Comparison of ENCODE assay signal across 17 cellular contexts in the genomic region with DNA sequence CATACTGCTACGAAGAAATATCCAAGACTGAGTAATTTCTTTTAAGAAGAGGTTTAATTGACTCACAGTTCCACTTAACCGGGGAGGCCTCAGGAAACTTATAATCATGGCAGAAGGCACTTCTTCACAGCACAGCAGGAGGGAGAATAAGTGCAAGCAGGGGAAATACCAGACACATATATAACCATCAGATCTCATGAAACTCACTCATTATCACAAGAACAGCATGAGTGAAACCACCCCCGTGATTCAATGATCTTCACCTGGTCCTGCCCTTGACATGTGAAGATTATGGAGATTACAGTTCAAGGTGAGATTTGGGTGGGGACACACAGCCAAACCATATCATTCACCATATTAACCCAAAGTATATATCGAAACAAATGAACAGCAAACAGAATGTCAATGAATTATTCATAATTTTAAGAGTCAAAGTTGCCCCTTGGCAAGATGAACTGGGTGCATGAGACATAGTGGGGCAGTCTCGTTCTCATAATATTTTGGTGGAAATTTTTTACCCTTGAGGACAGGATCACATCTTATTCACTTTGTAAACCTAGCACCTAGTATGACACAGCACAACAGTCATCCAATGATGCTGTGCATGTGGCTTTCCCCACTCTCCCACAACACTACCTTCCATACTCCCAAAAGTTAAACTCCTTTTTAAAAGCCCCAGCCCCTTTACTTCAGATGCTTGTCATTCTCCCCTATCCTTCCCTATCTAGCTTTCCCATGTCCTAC.
DNase-seq lines count a peak whose midpoint lies in the region; ATAC-seq and FAIRE-seq lines count a peak whose summit lies in the region.
"Had no signal": no experiment of that assay in that cellular context is flagged by ENCODE, and none has a peak within 500 bp of the region (broad histone marks: within the 10 kb centered on the region; RNA-seq: fewer than 3 reads in every experiment).

No MANE protein-coding gene starts in this region.

- CTCF ChIA-PET in activated naive CD4-positive, alpha-beta T cell treated with anti-CD3 and anti-CD28 coated beads for 36 hours (lab: Charles Lee): interaction anchor here (0.6 kb wide), 1 partner anchor 338 kb away, joined by 3 read pairs; no protein-coding TSS in a partner anchor

- FAIRE-seq in urothelium cell line (lab: Jason Lieb, UNC): no peak
- FAIRE-seq: A204.1, D721Med, G401.6, GM12892, H54 had no signal

- peaks cover 7% of the 10 kb centered on the region for H3K4me1 Mint-ChIP-seq in activated naive CD4-positive, alpha-beta T cell treated with anti-CD3 and anti-CD28 coated beads for 36 hours (ENCODE audit: low read depth)
- no peaks in the 10 kb centered on the region for H3K4me1 Mint-ChIP-seq in stimulated activated naive CD8-positive, alpha-beta T cell treated with anti-CD3 and anti-CD28 coated beads, Interleukin-15, amount 100 ng/mL, for 72 hours
- peaks cover 10% of the 10 kb centered on the region for H3K4me1 Mint-ChIP-seq in activated T-helper 17 cell treated with anti-CD3 and anti-CD28 coated beads, Interleukin-2, amount 50 U/mL, for 72 hours
- H3K4me1 Mint-ChIP-seq: GM23338 had no signal

- no peaks in the 10 kb centered on the region for H3K27me3 Mint-ChIP-seq in activated naive CD4-positive, alpha-beta T cell treated with anti-CD3 and anti-CD28 coated beads for 36 hours (ENCODE audit: low read depth)
- H3K27me3 Mint-ChIP-seq in stimulated activated naive CD8-positive, alpha-beta T cell treated with anti-CD3 and anti-CD28 coated beads, Interleukin-15, amount 100 ng/mL, for 72 hours: no peaks in the 10 kb centered on the region
- H3K27me3 Mint-ChIP-seq in activated T-helper 17 cell treated with anti-CD3 and anti-CD28 coated beads, Interleukin-2, amount 50 U/mL, for 72 hours: no peaks in the 10 kb centered on the region
- H3K27me3 Mint-ChIP-seq: CD4-positive, alpha-beta T cell had no signal

- DNase-seq in activated naive CD4-positive, alpha-beta T cell treated with anti-CD3 and anti-CD28 coated beads for 36 hours: no peak
- DNase-seq in activated naive CD4-positive, alpha-beta T cell treated with Interleukin-2 at 50 U/mL for 16 hours: no peak
- DNase-seq in stimulated activated naive CD8-positive, alpha-beta T cell treated with anti-CD3 and anti-CD28 coated beads, Interleukin-15, Interleukin-2, amounts not matched to agents 100 U/mL and 50 U/mL, for 24 hours: no peak
- no peak for DNase-seq in stimulated activated naive CD8-positive, alpha-beta T cell treated with anti-CD3 and anti-CD28 coated beads, Interleukin-15, amount 100 ng/mL, for 72 hours
- DNase-seq in urothelium cell line (ENCODE audit: low spot score) (no peak), NCI-H2081 treated with DMSO at 0.1 percent for 48 hours (lab: John Stamatoyannopoulos, UW) (no peak)
- DNase-seq: AML-193; Caco-2; CD4-positive, alpha-beta T cell; HCEC 1CT had no signal

- intact Hi-C loops in activated naive CD4-positive, alpha-beta T cell treated with anti-CD3 and anti-CD28 coated beads for 36 hours (cut with micrococcal nuclease): no loop called here

- peaks cover 12% of the 10 kb centered on the region for H3K36me3 Mint-ChIP-seq in activated naive CD4-positive, alpha-beta T cell treated with anti-CD3 and anti-CD28 coated beads for 36 hours (ENCODE audit: low read depth)
- peaks cover 9% of the 10 kb centered on the region for H3K36me3 Mint-ChIP-seq in activated T-helper 17 cell treated with anti-CD3 and anti-CD28 coated beads, Interleukin-2, amount 50 U/mL, for 72 hours (ENCODE audit: low read depth)

- H3K9me3 Mint-ChIP-seq in activated naive CD4-positive, alpha-beta T cell treated with anti-CD3 and anti-CD28 coated beads for 36 hours: peaks cover 17% of the 10 kb centered on the region
- H3K9me3 Mint-ChIP-seq in stimulated activated naive CD8-positive, alpha-beta T cell treated with anti-CD3 and anti-CD28 coated beads, Interleukin-15, amount 100 ng/mL, for 72 hours: peaks cover 21 to 28% of the 10 kb centered on the region in 2 donors
- peaks cover 13% of the 10 kb centered on the region for H3K9me3 Mint-ChIP-seq in activated T-helper 17 cell treated with anti-CD3 and anti-CD28 coated beads, Interleukin-2, amount 50 U/mL, for 72 hours
- H3K9me3 Mint-ChIP-seq: GM23338 had no signal

- no peak overlapping the region for H3K4me3 Mint-ChIP-seq in activated naive CD4-positive, alpha-beta T cell treated with anti-CD3 and anti-CD28 coated beads for 36 hours
- no peak overlapping the region for H3K4me3 Mint-ChIP-seq in stimulated activated naive CD8-positive, alpha-beta T cell treated with anti-CD3 and anti-CD28 coated beads, Interleukin-15, amount 100 ng/mL, for 72 hours
- H3K4me3 Mint-ChIP-seq in activated T-helper 17 cell treated with anti-CD3 and anti-CD28 coated beads, Interleukin-2, amount 50 U/mL, for 72 hours: no peak overlapping the region
- H3K4me3 Mint-ChIP-seq: CD4-positive, alpha-beta T cell; GM23338 had no signal

- ATAC-seq in stimulated activated naive CD8-positive, alpha-beta T cell treated with anti-CD3 and anti-CD28 coated beads, Interleukin-15, Interleukin-2, amounts not matched to agents 100 U/mL and 50 U/mL, for 24 hours: peak; percentile 36
- ATAC-seq in stimulated activated naive CD8-positive, alpha-beta T cell treated with anti-CD3 and anti-CD28 coated beads, Interleukin-15, amount 100 ng/mL, for 72 hours: no peak
- ATAC-seq in activated T-helper 17 cell treated with anti-CD3 and anti-CD28 coated beads, Interleukin-2, amount 50 U/mL, for 72 hours (replicated peaks): peak; percentile 77
- ATAC-seq: GM23338 had no signal

- H3K27ac Mint-ChIP-seq in activated naive CD4-positive, alpha-beta T cell treated with anti-CD3 and anti-CD28 coated beads for 36 hours: peak overlapping the region; percentile 37
- no peak overlapping the region for H3K27ac Mint-ChIP-seq in stimulated activated naive CD8-positive, alpha-beta T cell treated with anti-CD3 and anti-CD28 coated beads, Interleukin-15, amount 100 ng/mL, for 72 hours
- H3K27ac Mint-ChIP-seq in activated T-helper 17 cell treated with anti-CD3 and anti-CD28 coated beads, Interleukin-2, amount 50 U/mL, for 72 hours: peak overlapping the region; percentile 53
- H3K27ac Mint-ChIP-seq: CD4-positive, alpha-beta T cell; GM23338 had no signal

Comparison
In these comparisons a context has a peak if more than half of its experiments do, and no peak if none do; other contexts are left out.
1. H3K27ac Mint-ChIP-seq: peak in activated naive CD4-positive, alpha-beta T cell treated with anti-CD3 and anti-CD28 coated beads for 36 hours (single experiment) and activated T-helper 17 cell treated with anti-CD3 and anti-CD28 coated beads, Interleukin-2, amount 50 U/mL, for 72 hours (single experiment); none in stimulated activated naive CD8-positive, alpha-beta T cell treated with anti-CD3 and anti-CD28 coated beads, Interleukin-15, amount 100 ng/mL, for 72 hours (0 of 2).